Comparison of ENCODE assay signal across 16 cellular contexts in the genomic region with DNA sequence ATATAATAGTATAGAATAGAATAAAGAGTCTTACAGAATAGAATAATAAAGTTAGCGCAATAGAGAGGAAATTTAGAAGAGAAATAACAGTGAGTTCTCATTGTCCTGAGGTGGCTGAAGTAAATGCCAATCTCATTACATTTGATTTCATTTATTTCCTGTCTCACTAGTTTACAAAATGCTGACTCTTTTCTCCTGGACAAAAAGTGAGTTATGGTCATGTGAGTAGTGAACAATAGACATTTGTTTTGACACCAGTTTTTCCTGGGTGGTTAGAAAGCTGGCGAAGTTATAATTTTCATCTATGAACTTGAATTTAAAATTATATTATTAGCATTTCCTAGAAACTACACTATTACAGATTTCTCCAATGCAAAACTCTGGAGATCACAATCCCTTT.
DNase-seq lines count a peak whose midpoint lies in the region; ATAC-seq, FAIRE-seq and TF ChIP-seq lines count a peak whose summit lies in the region.
"Had no signal": no experiment of that assay in that cellular context is flagged by ENCODE, and none has a peak within 500 bp of the region (broad histone marks: within the 10 kb centered on the region; RNA-seq: fewer than 3 reads in every experiment).

No MANE protein-coding gene starts in this region.

- no peaks in the 10 kb centered on the region for H3K27me3 Mint-ChIP-seq in mesothelial cell of epicardium (ENCODE audit: low read depth)
- no peaks in the 10 kb centered on the region for H3K27me3 Mint-ChIP-seq in stimulated activated naive B cell treated with anti-CD40 and anti-IgM and Interleukin-4, amounts not matched to agents 10 μg/mL and 1 μg/mL and 100 μg/mL, for 72 hours

- TF ChIP-seq CTCF in bronchial epithelial cell (IDR thresholded peaks at IDR 0.05; ENCODE audit: insufficient read depth, low read length, severe bottlenecking) (no peak), mesothelial cell of epicardium (IDR thresholded peaks at IDR 0.05; ENCODE audit: unreplicated experiment) (no peak)

- H3K9me3 Mint-ChIP-seq in mesothelial cell of epicardium, result peaks cover 13% of the 10 kb centered on the region
- peaks cover 0 to 1% of the 10 kb centered on the region in 2 donors for H3K9me3 Mint-ChIP-seq in stimulated activated naive B cell treated with anti-CD40 and anti-IgM and Interleukin-4, amounts not matched to agents 10 μg/mL and 1 μg/mL and 100 μg/mL, for 72 hours

- no peaks in the 10 kb centered on the region for H3K27me3 ChIP-seq in bronchial epithelial cell (ENCODE audit: control insufficient read depth, insufficient read depth, low read length)

- H3K36me3 Mint-ChIP-seq in mesothelial cell of epicardium, result peaks cover 17% of the 10 kb centered on the region
- no peaks in the 10 kb centered on the region for H3K36me3 Mint-ChIP-seq in stimulated activated naive B cell treated with anti-CD40 and anti-IgM and Interleukin-4, amounts not matched to agents 10 μg/mL and 1 μg/mL and 100 μg/mL, for 72 hours
- H3K36me3 Mint-ChIP-seq: CD14-positive monocyte; CD8-positive, alpha-beta T cell had no signal

- FAIRE-seq in bronchial epithelial cell (lab: Jason Lieb, UNC), result no peak
- FAIRE-seq: GM19239, H1 had no signal

- H3K27ac Mint-ChIP-seq in mesothelial cell of epicardium, result no peak overlapping the region
- no peak overlapping the region for H3K27ac Mint-ChIP-seq in stimulated activated naive B cell treated with anti-CD40 and anti-IgM and Interleukin-4, amounts not matched to agents 10 μg/mL and 1 μg/mL and 100 μg/mL, for 72 hours
- H3K27ac Mint-ChIP-seq: CD8-positive, alpha-beta T cell had no signal

- DNase-seq in bronchial epithelial cell (ENCODE audit: low read depth) (peak; percentile 57), kidney tubule cell (ENCODE audit: low spot score) (peak; percentile 27), pons (ENCODE audit: low spot score) (peak; percentile 29), mesothelial cell of epicardium (ENCODE audit: low spot score in 2 of 2, unreplicated experiment in 2 of 2) (no peak), DMS53 (lab: John Stamatoyannopoulos, UW) (no peak)
- DNase-seq in stimulated activated naive B cell treated with anti-CD40 and anti-IgM and Interleukin-4, amounts not matched to agents 10 μg/mL and 1 μg/mL and 100 μg/mL, for 72 hours, result no peak
- DNase-seq: Caco-2; CD8-positive, alpha-beta T cell; GF-D8 had no signal

- H3K4me1 Mint-ChIP-seq in mesothelial cell of epicardium, result no peaks in the 10 kb centered on the region
- no peaks in the 10 kb centered on the region for H3K4me1 Mint-ChIP-seq in stimulated activated naive B cell treated with anti-CD40 and anti-IgM and Interleukin-4, amounts not matched to agents 10 μg/mL and 1 μg/mL and 100 μg/mL, for 72 hours
- H3K4me1 Mint-ChIP-seq: CD14-positive monocyte had no signal

- ATAC-seq in esophagus mucosa, result peak; percentile 48
- ATAC-seq in stimulated activated naive B cell treated with anti-CD40 and anti-IgM and Interleukin-4, amounts not matched to agents 10 μg/mL and 1 μg/mL and 100 μg/mL, for 72 hours (replicated peaks), result no peak
- no peak for ATAC-seq in HG02840 (IDR thresholded peaks at IDR 0.05; ENCODE audit: low FRiP score, unreplicated experiment)
- ATAC-seq: A549; CD8-positive, alpha-beta T cell had no signal

- H3K36me3 ChIP-seq in bronchial epithelial cell (ENCODE audit: control insufficient read depth, insufficient read depth, low read length), result no peaks in the 10 kb centered on the region
- H3K36me3 ChIP-seq: HAP-1 had no signal

- no peak overlapping the region for H3K4me3 Mint-ChIP-seq in mesothelial cell of epicardium
- no peak overlapping the region for H3K4me3 Mint-ChIP-seq in stimulated activated naive B cell treated with anti-CD40 and anti-IgM and Interleukin-4, amounts not matched to agents 10 μg/mL and 1 μg/mL and 100 μg/mL, for 72 hours
- H3K4me3 Mint-ChIP-seq: CD14-positive monocyte; CD8-positive, alpha-beta T cell had no signal

- no peak overlapping the region for H3K4me3 ChIP-seq in bronchial epithelial cell (ENCODE audit: low read depth, low read length)
- H3K4me3 ChIP-seq: A549, HAP-1 had no signal

Comparison
In these comparisons a context has a peak if more than half of its experiments do, and no peak if none do; other contexts are left out.
1. DNase-seq: peak in bronchial epithelial cell (single experiment), kidney tubule cell (single experiment) and pons (single experiment); none in mesothelial cell of epicardium (0 of 2), stimulated activated naive B cell treated with anti-CD40 and anti-IgM and Interleukin-4, amounts not matched to agents 10 μg/mL and 1 μg/mL and 100 μg/mL, for 72 hours (single experiment) and DMS53 (single experiment).